ENCODE assay signal across 9 cellular contexts in the genomic region with DNA sequence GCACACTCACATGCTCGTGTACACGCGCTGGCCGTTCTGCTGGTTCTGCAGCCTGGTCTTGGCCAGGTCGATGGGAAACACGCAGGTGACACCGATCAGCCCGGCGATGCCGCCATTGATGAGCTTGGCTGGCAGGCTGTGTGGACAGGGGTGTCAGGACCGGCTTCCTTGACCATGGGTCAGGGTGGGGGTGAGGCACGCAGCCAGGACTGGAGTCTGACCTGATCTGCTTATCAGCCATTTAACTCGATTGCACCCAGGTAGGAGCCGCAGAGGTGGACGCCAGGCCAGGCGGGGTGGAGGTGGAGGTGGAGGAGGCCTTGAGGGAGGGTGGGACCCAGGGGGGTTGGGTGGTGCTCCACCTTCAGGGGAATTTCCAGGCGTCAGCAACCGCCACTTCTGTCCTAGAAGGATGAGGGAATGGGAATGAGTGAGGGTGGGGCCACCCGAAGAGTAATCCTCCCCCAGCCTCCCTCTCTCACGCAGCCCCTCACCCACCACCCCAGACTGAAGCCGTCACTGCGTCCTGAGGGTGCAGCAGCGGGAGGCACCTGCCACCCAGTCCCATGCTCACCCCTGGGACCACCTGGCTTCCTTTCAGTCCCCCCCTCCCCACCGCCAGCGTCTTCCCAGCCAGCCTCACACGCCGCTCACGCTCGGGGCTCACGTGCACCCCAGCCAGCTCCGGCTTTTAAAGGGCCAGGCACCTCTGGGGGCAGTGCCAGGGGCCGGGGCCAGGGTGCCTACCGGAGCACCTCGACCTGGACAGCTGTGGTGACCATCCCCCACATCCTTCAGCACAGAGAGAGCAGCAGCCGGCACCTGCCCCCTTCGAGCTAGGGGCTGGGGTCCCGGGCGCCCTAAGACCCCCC. TPM values are rescaled to one million over a fixed set of nuclear protein-coding genes. Genes with fewer than 3 reads are reported as not detected.
DNase-seq lines count a peak whose midpoint lies in the region; ATAC-seq, FAIRE-seq and TF ChIP-seq lines count a peak whose summit lies in the region.
"Had no signal": no experiment of that assay in that cellular context is flagged by ENCODE, and none has a peak within 500 bp of the region (broad histone marks: within the 10 kb centered on the region; RNA-seq: fewer than 3 reads in every experiment).

No MANE protein-coding gene starts in this region.

- no peak overlapping the region for H2AK5ac ChIP-seq in mesenchymal stem cell (ENCODE audit: low read length, severe bottlenecking)

- no peak for TF ChIP-seq CTCF in AG04450 (IDR thresholded peaks at IDR 0.05; ENCODE audit: low read depth, low read length)

- H3K4ac ChIP-seq in mesenchymal stem cell (ENCODE audit: low read depth in 1 of 2, low read length in 2 of 2), result peak overlapping the region in 1 of 2 experiments; percentile 30

- peaks cover 40% of the 10 kb centered on the region for H3K4me1 ChIP-seq in mesenchymal stem cell (ENCODE audit: control insufficient read depth, insufficient read depth, low read depth, low read length)

- no peak overlapping the region for H2BK15ac ChIP-seq in mesenchymal stem cell (ENCODE audit: low read depth, poor library complexity, severe bottlenecking)

- WGBS in mesenchymal stem cell, result 85% methylated on average over 34 of the region's 38 CpGs

- CTCF ChIA-PET in AG04450 (lab: Charles Lee), result interaction anchor here (1.5 kb wide), 1 partner anchor 12 kb away, joined by 5 read pairs; no protein-coding TSS in a partner anchor

- no peak overlapping the region for H2AFZ ChIP-seq in mesenchymal stem cell (ENCODE audit: low read depth, low read length)

- H3K9me3 ChIP-seq in AG04450 (ENCODE audit: control insufficient read depth, insufficient read depth, low read length), result no peaks in the 10 kb centered on the region; the same call in 1 of the 2 replicates
- H3K9me3 ChIP-seq in mesenchymal stem cell (ENCODE audit: control insufficient read depth, low read length), result no peaks in the 10 kb centered on the region

- H3K79me1 ChIP-seq in mesenchymal stem cell (replicated peaks; ENCODE audit: low read length, poor library complexity, severe bottlenecking), result peaks cover 10% of the 10 kb centered on the region

- ATAC-seq in HG03565 (IDR thresholded peaks at IDR 0.05; ENCODE audit: unreplicated experiment), result no peak
- no peak for ATAC-seq in HG03175 (IDR thresholded peaks at IDR 0.05; ENCODE audit: unreplicated experiment)

- H2BK5ac ChIP-seq in mesenchymal stem cell (ENCODE audit: low read depth, low read length, poor library complexity, severe bottlenecking), result no peak overlapping the region

- H2BK120ac ChIP-seq in mesenchymal stem cell (ENCODE audit: low read depth, low read length), result peak overlapping the region; percentile 21

- H3K27ac ChIP-seq in AG04450 (ENCODE audit: low read depth, low read length), result no peak overlapping the region
- H3K27ac ChIP-seq in angular gyrus (ENCODE audit: low read depth, low read length), result peak overlapping the region; percentile 70
- H3K27ac ChIP-seq in mesenchymal stem cell (ENCODE audit: low read length, poor library complexity, severe bottlenecking), result no peak overlapping the region

- peak overlapping the region; percentile 20 for H4K91ac ChIP-seq in mesenchymal stem cell (ENCODE audit: low read length)

- H3K4me2 ChIP-seq in mesenchymal stem cell (ENCODE audit: low read length, poor library complexity, severe bottlenecking), result peak overlapping the region; percentile 51

- H4K8ac ChIP-seq in mesenchymal stem cell (ENCODE audit: low read length), result peak overlapping the region; percentile 4

- DNase-seq in AG04450 (ENCODE audit: low read depth, low spot score), result no peak
- no peak for DNase-seq in HTR-8/SVneo (ENCODE audit: insufficient read length, low spot score)
- no peak for DNase-seq in mesenchymal stem cell
- no peak for DNase-seq in stimulated activated CD4-positive, alpha-beta T cell treated with anti-CD3 and anti-CD28 coated beads, Interleukin-2, amount 100 ng/mL, for 48 hours
- no peak for DNase-seq in GM19238 (ENCODE audit: insufficient read length, low spot score)
- DNase-seq: NCI-H1694 treated with DMSO at 0.1 percent for 48 hours had no signal

- H3K23ac ChIP-seq in mesenchymal stem cell (ENCODE audit: low read length in 2 of 2), result no peak overlapping the region

- peak overlapping the region; percentile 90 for H3K9ac ChIP-seq in mesenchymal stem cell (ENCODE audit: low read length)

- H3K36me3 ChIP-seq in mesenchymal stem cell (ENCODE audit: control insufficient read depth in 1 of 2, insufficient read depth in 2 of 2, low read depth in 1 of 2, low read length in 2 of 2), result peaks cover 31 to 56% of the 10 kb centered on the region in 2 experiments

- POLR2A ChIA-PET in AG04450 (lab: Yijun Ruan, JAX), result interaction anchor here (0.6 to 2.5 kb wide), 2 partner anchors 14 to 219 kb away, joined by 3 to 18 read pairs; a partner anchor contains a TSS

- FAIRE-seq in HTR-8/SVneo (lab: Jason Lieb, UNC), result peak; percentile 69

- no peak overlapping the region for H2BK12ac ChIP-seq in mesenchymal stem cell (ENCODE audit: low read length in 2 of 2)

- H3K4me3 ChIP-seq in AG04450 (ENCODE audit: low read depth, low read length), result peak overlapping the region; percentile 78
- H3K4me3 ChIP-seq in mesenchymal stem cell (ENCODE audit: insufficient read depth in 1 of 2, low read depth in 1 of 2, low read length in 2 of 2), result peak overlapping the region in 1 of 2 experiments; percentile 89

- no peak overlapping the region for H3K18ac ChIP-seq in mesenchymal stem cell (ENCODE audit: low read depth in 1 of 2, low read length in 2 of 2)

- H3K27me3 ChIP-seq in AG04450 (ENCODE audit: control insufficient read depth, insufficient read depth, low read length) (no peaks in the 10 kb centered on the region), mesenchymal stem cell (ENCODE audit: control insufficient read depth in 1 of 2, insufficient read depth in 1 of 2, low read length in 2 of 2) (no peaks in the 10 kb centered on the region)

- H3K14ac ChIP-seq in mesenchymal stem cell (ENCODE audit: low read length in 2 of 2), result no peak overlapping the region

RNA-seq across cellular contexts. Expression of a gene that starts 3.1 kb away (rescaled TPM):
- polyA plus RNA-seq in AG04450 (2011; rRNA removed), result 11.3 and 11.5 TPM in 2 replicates
- 8.6 and 14.8 TPM in 2 replicates for polyA minus RNA-seq in AG04450 (2011; rRNA and poly(A)+ RNA removed)
- polyA plus RNA-seq in mesenchymal stem cell (2013, experiment 1 of 2), result 11.7 TPM
- 10.9 TPM for polyA plus RNA-seq in mesenchymal stem cell (2013, experiment 2 of 2)

RNA-seq across cellular contexts. Expression of a gene that starts 5.1 kb away (rescaled TPM):
- 0.55 and 1.1 TPM in 2 replicates for polyA plus RNA-seq in AG04450 (2011; rRNA removed)
- 0.30 and 0.46 TPM in 2 replicates for polyA minus RNA-seq in AG04450 (2011; rRNA and poly(A)+ RNA removed)
- 0.03 TPM for polyA plus RNA-seq in mesenchymal stem cell (2013, experiment 1 of 2)
- 0.11 TPM for polyA plus RNA-seq in mesenchymal stem cell (2013, experiment 2 of 2)

RNA-seq across cellular contexts. Expression of a gene that starts 10.0 kb away (rescaled TPM):
- 5.7 and 8.2 TPM in 2 replicates for polyA plus RNA-seq in AG04450 (2011; rRNA removed)
- polyA minus RNA-seq in AG04450 (2011; rRNA and poly(A)+ RNA removed), result 2.9 and 3.6 TPM in 2 replicates
- polyA plus RNA-seq in mesenchymal stem cell (2013, experiment 1 of 2), result 8.3 TPM
- polyA plus RNA-seq in mesenchymal stem cell (2013, experiment 2 of 2), result 9.2 TPM

RNA-seq across cellular contexts. Expression of a gene that starts 14.8 kb away (rescaled TPM):
- polyA plus RNA-seq in AG04450 (2011; rRNA removed), result 940 and 1,115 TPM in 2 replicates
- polyA minus RNA-seq in AG04450 (2011; rRNA and poly(A)+ RNA removed), result 767 and 795 TPM in 2 replicates
- polyA plus RNA-seq in mesenchymal stem cell (2013, experiment 1 of 2), result 3,881 TPM
- 4,036 TPM for polyA plus RNA-seq in mesenchymal stem cell (2013, experiment 2 of 2)

RNA-seq across cellular contexts. Expression of a gene that starts 17.7 kb away (rescaled TPM):
- 15.0 and 18.8 TPM in 2 replicates for polyA plus RNA-seq in AG04450 (2011; rRNA removed)
- 9.3 and 11.7 TPM in 2 replicates for polyA minus RNA-seq in AG04450 (2011; rRNA and poly(A)+ RNA removed)
- 50.4 TPM for polyA plus RNA-seq in mesenchymal stem cell (2013, experiment 1 of 2)
- polyA plus RNA-seq in mesenchymal stem cell (2013, experiment 2 of 2), result 43.7 TPM
